25 cellular contexts compared by ENCODE assay signal in the genomic region with DNA sequence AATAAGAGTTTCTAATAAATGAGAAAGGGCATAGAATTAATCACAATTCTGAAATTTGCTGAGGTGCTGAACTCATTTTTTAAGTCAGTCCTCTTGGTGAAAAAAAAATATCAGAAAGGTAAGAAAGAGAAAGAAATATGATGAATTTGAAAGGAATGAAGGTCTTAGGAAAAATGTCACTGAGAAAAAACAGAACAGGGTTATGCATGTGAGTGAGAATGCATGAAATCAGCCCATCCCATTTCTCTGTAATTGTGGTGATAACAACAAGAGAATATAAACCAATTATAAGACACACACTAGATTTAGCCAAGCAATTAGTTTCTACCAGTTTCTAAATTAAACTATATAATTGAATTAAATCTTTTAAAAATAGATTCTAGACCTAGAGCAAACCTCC.
DNase-seq lines count a peak whose midpoint lies in the region; ATAC-seq lines count a peak whose summit lies in the region.
"Had no signal": no experiment of that assay in that cellular context is flagged by ENCODE, and none has a peak within 500 bp of the region (broad histone marks: within the 10 kb centered on the region; RNA-seq: fewer than 3 reads in every experiment).

No MANE protein-coding gene starts in this region.

- DNase-seq in EL (peak; percentile 18), NCI-H226 (peak; percentile 28), amniotic epithelial cell (ENCODE audit: low read depth) (peak; percentile 76), iris pigment epithelial cell (ENCODE audit: low read depth) (peak; percentile 56), left lobe of liver (ENCODE audit: low spot score) (no peak)
- no peak for DNase-seq in naive thymus-derived CD8-positive, alpha-beta T cell
- no peak for DNase-seq in stimulated activated CD4-positive, alpha-beta T cell treated with anti-CD3 and anti-CD28 coated beads, Interleukin-2, amount 100 ng/mL, for 24 hours
- DNase-seq: activated CD4-positive, alpha-beta T cell treated with anti-CD3 and anti-CD28 coated beads for 36 hours; activated CD8-positive, alpha-beta T cell treated with anti-CD3 and anti-CD28 coated beads, Interleukin-2, amount 10 ng/mL, durations not matched to agents 7 days and 5 days; activated naive CD4-positive, alpha-beta T cell treated with anti-CD3 and anti-CD28 coated beads for 36 hours; amygdala; CD4-positive, alpha-beta T cell; effector CD4-positive, alpha-beta T cell; islet precursor cell; left ventricle myocardium superior; NCI-H1048; NCI-H187 treated with DMSO at 0.1 percent for 48 hours; NCI-H524 treated with DMSO at 0.1 percent for 48 hours; NK-92 treated with Interleukin-12 subunit alpha and Interleukin-12 subunit beta, amount 100 ng/mL, for 24 hours; posterior cingulate gyrus; right cardiac atrium; spleen; stimulated activated naive CD8-positive, alpha-beta T cell treated with anti-CD3 and anti-CD28 coated beads, Interleukin-15, amount 100 ng/mL, for 72 hours had no signal

- no peak overlapping the region for H3K4me3 Mint-ChIP-seq in naive thymus-derived CD8-positive, alpha-beta T cell
- H3K4me3 Mint-ChIP-seq: activated CD4-positive, alpha-beta T cell treated with anti-CD3 and anti-CD28 coated beads for 36 hours; activated CD8-positive, alpha-beta T cell treated with anti-CD3 and anti-CD28 coated beads, Interleukin-2, amount 10 ng/mL, durations not matched to agents 7 days and 5 days; activated naive CD4-positive, alpha-beta T cell treated with anti-CD3 and anti-CD28 coated beads for 36 hours; CD4-positive, alpha-beta T cell; stimulated activated naive CD8-positive, alpha-beta T cell treated with anti-CD3 and anti-CD28 coated beads, Interleukin-15, amount 100 ng/mL, for 72 hours had no signal

- H3K27me3 Mint-ChIP-seq in naive thymus-derived CD8-positive, alpha-beta T cell, result peaks cover 0 to 11% (median 0%) of the 10 kb centered on the region in 5 donors
- H3K27me3 Mint-ChIP-seq: activated CD4-positive, alpha-beta T cell treated with anti-CD3 and anti-CD28 coated beads for 36 hours; CD4-positive, alpha-beta T cell; stimulated activated naive CD8-positive, alpha-beta T cell treated with anti-CD3 and anti-CD28 coated beads, Interleukin-15, amount 100 ng/mL, for 72 hours had no signal

- peaks cover 4 to 31% (median 10%) of the 10 kb centered on the region in 9 donors for H3K9me3 Mint-ChIP-seq in naive thymus-derived CD8-positive, alpha-beta T cell

- ATAC-seq in naive thymus-derived CD8-positive, alpha-beta T cell, result no peak
- ATAC-seq in left lobe of liver (no peak), HG02840 (IDR thresholded peaks at IDR 0.05; ENCODE audit: low FRiP score, unreplicated experiment) (no peak)
- ATAC-seq: activated CD4-positive, alpha-beta T cell treated with anti-CD3 and anti-CD28 coated beads for 36 hours; activated CD8-positive, alpha-beta T cell treated with anti-CD3 and anti-CD28 coated beads, Interleukin-2, amount 10 ng/mL, durations not matched to agents 7 days and 5 days; left ventricle myocardium superior; right cardiac atrium; Right ventricle myocardium inferior; stimulated activated naive CD8-positive, alpha-beta T cell treated with anti-CD3 and anti-CD28 coated beads, Interleukin-15, amount 100 ng/mL, for 72 hours had no signal

- H3K27ac Mint-ChIP-seq in naive thymus-derived CD8-positive, alpha-beta T cell, result no peak overlapping the region
- H3K27ac Mint-ChIP-seq: activated CD4-positive, alpha-beta T cell treated with anti-CD3 and anti-CD28 coated beads for 36 hours; activated CD8-positive, alpha-beta T cell treated with anti-CD3 and anti-CD28 coated beads, Interleukin-2, amount 10 ng/mL, durations not matched to agents 7 days and 5 days; activated naive CD4-positive, alpha-beta T cell treated with anti-CD3 and anti-CD28 coated beads for 36 hours; CD4-positive, alpha-beta T cell; stimulated activated naive CD8-positive, alpha-beta T cell treated with anti-CD3 and anti-CD28 coated beads, Interleukin-15, amount 100 ng/mL, for 72 hours had no signal

- POLR2A ChIA-PET in naive thymus-derived CD8-positive, alpha-beta T cell (lab: Charles Lee), result no interaction called here

- H3K36me3 Mint-ChIP-seq in naive thymus-derived CD8-positive, alpha-beta T cell, result peaks cover 0 to 14% (median 0%) of the 10 kb centered on the region in 3 donors

- no peaks in the 10 kb centered on the region for H3K4me1 Mint-ChIP-seq in naive thymus-derived CD8-positive, alpha-beta T cell
- H3K4me1 Mint-ChIP-seq: activated CD4-positive, alpha-beta T cell treated with anti-CD3 and anti-CD28 coated beads for 36 hours; stimulated activated naive CD8-positive, alpha-beta T cell treated with anti-CD3 and anti-CD28 coated beads, Interleukin-15, amount 100 ng/mL, for 72 hours had no signal

Comparison
In these comparisons a context has a peak if more than half of its experiments do, and no peak if none do; other contexts are left out.
1. DNase-seq: peak in EL (single experiment), NCI-H226 (single experiment), amniotic epithelial cell (single experiment) and iris pigment epithelial cell (single experiment); none in naive thymus-derived CD8-positive, alpha-beta T cell (0 of 10), left lobe of liver (single experiment) and stimulated activated CD4-positive, alpha-beta T cell treated with anti-CD3 and anti-CD28 coated beads, Interleukin-2, amount 100 ng/mL, for 24 hours (0 of 2).